Comparison of ENCODE assay signal across 1 cellular context in the genomic region with DNA sequence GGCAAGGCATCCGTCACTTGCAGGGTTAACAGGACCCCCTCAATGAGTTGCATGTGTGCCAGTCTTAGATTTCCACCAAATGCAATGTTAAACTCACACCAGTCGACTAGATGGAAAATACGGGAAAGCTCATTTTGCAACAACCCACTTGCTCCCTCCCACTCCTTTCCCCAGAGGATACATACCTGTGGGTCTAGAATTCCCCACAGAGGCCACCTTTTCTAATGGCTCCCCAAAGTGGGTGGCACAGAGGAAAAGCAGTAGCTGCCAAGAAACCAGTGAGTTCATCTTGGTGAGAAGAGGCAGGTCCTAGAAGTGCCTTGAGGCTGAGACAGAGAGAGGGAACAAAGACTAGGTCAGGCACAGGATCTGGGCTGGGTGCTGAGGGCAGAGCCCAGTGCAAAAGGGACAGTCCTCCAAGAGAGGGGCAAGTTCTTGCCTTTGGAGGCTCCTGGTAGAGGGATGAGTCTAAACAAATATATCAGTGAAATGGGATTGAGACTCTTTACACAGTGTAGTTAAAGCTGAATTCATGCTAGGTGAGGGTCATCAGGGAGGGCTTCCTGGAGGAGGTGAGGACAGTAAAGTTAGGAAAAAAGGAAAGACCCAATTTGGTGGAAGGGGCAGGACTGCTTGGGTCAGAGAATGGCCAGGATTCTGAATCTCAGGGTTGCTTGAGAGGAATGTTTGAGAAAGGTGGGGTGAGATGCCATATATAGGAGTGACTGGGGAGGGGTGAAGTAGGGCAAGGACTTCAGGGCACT.
A peak's percentile ranks its signal among the peaks of the same experiment; 100 is the strongest.
TF ChIP-seq lines count a peak whose summit lies in the region.

No MANE protein-coding gene starts in this region.

TF ChIP-seq in K562, 482 proteins besides CTCF, POLR2A, EP300 and RAD21:
- TF ChIP-seq RBM25 (IDR thresholded peaks at IDR 0.05; ENCODE audit: low read depth, low read length, severe bottlenecking): peak; percentile 64
- TF ChIP-seq, protein P1, sequence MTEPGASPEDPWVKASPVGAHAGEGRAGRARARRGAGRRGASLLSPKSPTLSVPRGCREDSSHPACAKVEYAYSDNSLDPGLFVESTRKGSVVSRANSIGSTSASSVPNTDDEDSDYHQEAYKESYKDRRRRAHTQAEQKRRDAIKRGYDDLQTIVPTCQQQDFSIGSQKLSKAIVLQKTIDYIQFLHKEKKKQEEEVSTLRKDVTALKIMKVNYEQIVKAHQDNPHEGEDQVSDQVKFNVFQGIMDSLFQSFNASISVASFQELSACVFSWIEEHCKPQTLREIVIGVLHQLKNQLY (CRISPR knock-in tag; conservative IDR thresholded peaks at IDR 0.05): no peak
- TF ChIP-seq CBX2 (IDR thresholded peaks at IDR 0.05; ENCODE audit: insufficient read depth, low read length, poor library complexity, severe bottlenecking): no peak
- no peak for TF ChIP-seq MCM5 (IDR thresholded peaks at IDR 0.05; ENCODE audit: low read depth)
- no peak for TF ChIP-seq EZH2 (IDR thresholded peaks at IDR 0.05; ENCODE audit: borderline replicate concordance, low read depth, low read length)
- TF ChIP-seq, protein P2, sequence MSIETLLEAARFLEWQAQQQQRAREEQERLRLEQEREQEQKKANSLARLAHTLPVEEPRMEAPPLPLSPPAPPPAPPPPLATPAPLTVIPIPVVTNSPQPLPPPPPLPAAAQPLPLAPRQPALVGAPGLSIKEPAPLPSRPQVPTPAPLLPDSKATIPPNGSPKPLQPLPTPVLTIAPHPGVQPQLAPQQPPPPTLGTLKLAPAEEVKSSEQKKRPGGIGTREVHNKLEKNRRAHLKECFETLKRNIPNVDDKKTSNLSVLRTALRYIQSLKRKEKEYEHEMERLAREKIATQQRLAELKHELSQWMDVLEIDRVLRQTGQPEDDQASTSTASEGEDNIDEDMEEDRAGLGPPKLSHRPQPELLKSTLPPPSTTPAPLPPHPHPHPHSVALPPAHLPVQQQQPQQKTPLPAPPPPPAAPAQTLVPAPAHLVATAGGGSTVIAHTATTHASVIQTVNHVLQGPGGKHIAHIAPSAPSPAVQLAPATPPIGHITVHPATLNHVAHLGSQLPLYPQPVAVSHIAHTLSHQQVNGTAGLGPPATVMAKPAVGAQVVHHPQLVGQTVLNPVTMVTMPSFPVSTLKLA (conservative IDR thresholded peaks at IDR 0.05): no peak
- TF ChIP-seq, protein P3, sequence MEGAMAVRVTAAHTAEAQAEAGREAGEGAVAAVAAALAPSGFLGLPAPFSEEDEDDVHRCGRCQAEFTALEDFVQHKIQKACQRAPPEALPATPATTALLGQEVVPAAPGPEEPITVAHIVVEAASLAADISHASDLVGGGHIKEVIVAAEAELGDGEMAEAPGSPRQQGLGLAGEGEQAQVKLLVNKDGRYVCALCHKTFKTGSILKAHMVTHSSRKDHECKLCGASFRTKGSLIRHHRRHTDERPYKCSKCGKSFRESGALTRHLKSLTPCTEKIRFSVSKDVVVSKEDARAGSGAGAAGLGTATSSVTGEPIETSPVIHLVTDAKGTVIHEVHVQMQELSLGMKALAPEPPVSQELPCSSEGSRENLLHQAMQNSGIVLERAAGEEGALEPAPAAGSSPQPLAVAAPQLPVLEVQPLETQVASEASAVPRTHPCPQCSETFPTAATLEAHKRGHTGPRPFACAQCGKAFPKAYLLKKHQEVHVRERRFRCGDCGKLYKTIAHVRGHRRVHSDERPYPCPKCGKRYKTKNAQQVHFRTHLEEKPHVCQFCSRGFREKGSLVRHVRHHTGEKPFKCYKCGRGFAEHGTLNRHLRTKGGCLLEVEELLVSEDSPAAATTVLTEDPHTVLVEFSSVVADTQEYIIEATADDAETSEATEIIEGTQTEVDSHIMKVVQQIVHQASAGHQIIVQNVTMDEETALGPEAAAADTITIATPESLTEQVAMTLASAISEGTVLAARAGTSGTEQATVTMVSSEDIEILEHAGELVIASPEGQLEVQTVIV (CRISPR knock-in tag; IDR thresholded peaks at IDR 0.05; ENCODE audit: borderline replicate concordance): no peak
- TF ChIP-seq, protein P4, sequence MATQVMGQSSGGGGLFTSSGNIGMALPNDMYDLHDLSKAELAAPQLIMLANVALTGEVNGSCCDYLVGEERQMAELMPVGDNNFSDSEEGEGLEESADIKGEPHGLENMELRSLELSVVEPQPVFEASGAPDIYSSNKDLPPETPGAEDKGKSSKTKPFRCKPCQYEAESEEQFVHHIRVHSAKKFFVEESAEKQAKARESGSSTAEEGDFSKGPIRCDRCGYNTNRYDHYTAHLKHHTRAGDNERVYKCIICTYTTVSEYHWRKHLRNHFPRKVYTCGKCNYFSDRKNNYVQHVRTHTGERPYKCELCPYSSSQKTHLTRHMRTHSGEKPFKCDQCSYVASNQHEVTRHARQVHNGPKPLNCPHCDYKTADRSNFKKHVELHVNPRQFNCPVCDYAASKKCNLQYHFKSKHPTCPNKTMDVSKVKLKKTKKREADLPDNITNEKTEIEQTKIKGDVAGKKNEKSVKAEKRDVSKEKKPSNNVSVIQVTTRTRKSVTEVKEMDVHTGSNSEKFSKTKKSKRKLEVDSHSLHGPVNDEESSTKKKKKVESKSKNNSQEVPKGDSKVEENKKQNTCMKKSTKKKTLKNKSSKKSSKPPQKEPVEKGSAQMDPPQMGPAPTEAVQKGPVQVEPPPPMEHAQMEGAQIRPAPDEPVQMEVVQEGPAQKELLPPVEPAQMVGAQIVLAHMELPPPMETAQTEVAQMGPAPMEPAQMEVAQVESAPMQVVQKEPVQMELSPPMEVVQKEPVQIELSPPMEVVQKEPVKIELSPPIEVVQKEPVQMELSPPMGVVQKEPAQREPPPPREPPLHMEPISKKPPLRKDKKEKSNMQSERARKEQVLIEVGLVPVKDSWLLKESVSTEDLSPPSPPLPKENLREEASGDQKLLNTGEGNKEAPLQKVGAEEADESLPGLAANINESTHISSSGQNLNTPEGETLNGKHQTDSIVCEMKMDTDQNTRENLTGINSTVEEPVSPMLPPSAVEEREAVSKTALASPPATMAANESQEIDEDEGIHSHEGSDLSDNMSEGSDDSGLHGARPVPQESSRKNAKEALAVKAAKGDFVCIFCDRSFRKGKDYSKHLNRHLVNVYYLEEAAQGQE (CRISPR knock-in tag; IDR thresholded peaks at IDR 0.05; ENCODE audit: low read depth): no peak
- TF ChIP-seq EP400 (IDR thresholded peaks at IDR 0.05): no peak
- TF ChIP-seq SMARCA5 (IDR thresholded peaks at IDR 0.05): peak; percentile 56; the same call in 1 of the 2 replicates
- peak; percentile 82 for TF ChIP-seq ZNF436 (CRISPR knock-in tag; IDR thresholded peaks at IDR 0.05)
- no peak for TF ChIP-seq ZNF780A (CRISPR knock-in tag; IDR thresholded peaks at IDR 0.05)
- TF ChIP-seq NFE2L1 (tag; IDR thresholded peaks at IDR 0.05; ENCODE audit: borderline replicate concordance, low read depth): no peak
- no peak for TF ChIP-seq KDM5B (IDR thresholded peaks at IDR 0.05; ENCODE audit: insufficient replicate concordance, low read depth, low read length)
- peak; percentile 71 for TF ChIP-seq BCOR (IDR thresholded peaks at IDR 0.05)
- no peak for TF ChIP-seq RBM34 (IDR thresholded peaks at IDR 0.05; ENCODE audit: borderline replicate concordance, insufficient read depth, low read length)
- TF ChIP-seq ADNP (tag; IDR thresholded peaks at IDR 0.05): no peak
- TF ChIP-seq ZFP36 (IDR thresholded peaks at IDR 0.05; ENCODE audit: low read depth, low read length, partially characterized antibody): peak; percentile 98
